19 cellular contexts compared by ENCODE assay signal in genomic region chr14:100816950-100817901, GRCh38. TPM values are rescaled to one million over a fixed set of nuclear protein-coding genes. Genes with fewer than 3 reads are reported as not detected.
DNase-seq lines count a peak whose midpoint lies in the region; ATAC-seq and TF ChIP-seq lines count a peak whose summit lies in the region.
"Had no signal": no experiment of that assay in that cellular context is flagged by ENCODE, and none has a peak within 500 bp of the region (broad histone marks: within the 10 kb centered on the region; RNA-seq: fewer than 3 reads in every experiment).

No MANE protein-coding gene starts in this region.

- H3K27me3 ChIP-seq in body of pancreas (no peaks in the 10 kb centered on the region), neuronal stem cell (ENCODE audit: control insufficient read depth in 3 of 3, insufficient read depth in 3 of 3, low read depth in 1 of 3, low read length in 3 of 3) (no peaks in the 10 kb centered on the region)

- no peak overlapping the region for H2AFZ ChIP-seq in neuronal stem cell (ENCODE audit: low read length)

- intact Hi-C loops in Right ventricle myocardium inferior (cut with DNase I) (no loop called here), left ventricle myocardium superior (cut with micrococcal nuclease) (no loop called here), body of pancreas (cut with DNase I) (no loop called here)

- peak overlapping the region; percentile 77 for H2BK12ac ChIP-seq in neuronal stem cell (ENCODE audit: low read length)

- H3K36me3 ChIP-seq in body of pancreas (replicated peaks in 1 of 2; ENCODE audit: insufficient read depth in 1 of 2, low read depth in 2 of 2) (no peaks in the 10 kb centered on the region), neuronal stem cell (replicated peaks in 1 of 2; ENCODE audit: control insufficient read depth in 2 of 2, insufficient read depth in 2 of 2, low read length in 2 of 2) (no peaks in the 10 kb centered on the region)

- H3K27ac ChIP-seq in body of pancreas: no peak overlapping the region
- H3K27ac ChIP-seq in neuronal stem cell (replicated peaks; ENCODE audit: low read length): no peak overlapping the region
- H3K27ac ChIP-seq: SK-N-MC had no signal

- H3K4me1 ChIP-seq in body of pancreas (peaks cover 9% of the 10 kb centered on the region), neuronal stem cell (ENCODE audit: control insufficient read depth in 2 of 2, insufficient read depth in 1 of 2, low read depth in 1 of 2, low read length in 2 of 2) (peaks cover 5 to 6% of the 10 kb centered on the region in 2 donors)

- peak overlapping the region; percentile 89 for H2AK5ac ChIP-seq in neuronal stem cell (ENCODE audit: low read depth, low read length)

- DNase-seq in Right ventricle myocardium inferior (ENCODE audit: missing footprints) (peak; percentile 30), left ventricle myocardium superior (no peak), body of pancreas (no peak), neuronal stem cell (ENCODE audit: low spot score) (no peak), HT-29 (ENCODE audit: low spot score) (no peak), ecto neural progenitor cell (ENCODE audit: low spot score) (no peak)
- DNase-seq in stimulated activated naive CD8-positive, alpha-beta T cell treated with anti-CD3 and anti-CD28 coated beads, Interleukin-15, amount 100 ng/mL, for 72 hours: no peak
- DNase-seq: CD4-positive, CD25-positive, alpha-beta regulatory T cell; COR-L47; KG1; NCI-H1417 treated with DMSO at 0.1 percent for 48 hours; NCI-H2029; NCI-H2171; Right ventricle myocardium superior had no signal

- no peaks in the 10 kb centered on the region for H3K9me3 ChIP-seq in body of pancreas
- no peaks in the 10 kb centered on the region for H3K9me3 ChIP-seq in neuronal stem cell (replicated peaks in 1 of 2; ENCODE audit: control insufficient read depth in 2 of 2, insufficient read depth in 1 of 2, low read depth in 1 of 2, low read length in 2 of 2)

- peaks cover 4% of the 10 kb centered on the region for H3K79me1 ChIP-seq in neuronal stem cell (ENCODE audit: low read depth, low read length)

- no peak for TF ChIP-seq POLR2A in body of pancreas (IDR thresholded peaks at IDR 0.05)

- no peaks in the 10 kb centered on the region for H3K9me3 Mint-ChIP-seq in stimulated activated naive CD8-positive, alpha-beta T cell treated with anti-CD3 and anti-CD28 coated beads, Interleukin-15, amount 100 ng/mL, for 72 hours

- peak overlapping the region; percentile 84 for H2BK120ac ChIP-seq in neuronal stem cell (ENCODE audit: low read depth, low read length)

- peak overlapping the region; percentile 86 for H3K18ac ChIP-seq in neuronal stem cell (ENCODE audit: low read length)

- no peak overlapping the region for H3K9ac ChIP-seq in neuronal stem cell (ENCODE audit: low read depth, low read length, poor library complexity)

- H3K4me2 ChIP-seq in neuronal stem cell (ENCODE audit: insufficient read depth, low read length, poor library complexity, severe bottlenecking): no peak overlapping the region

- peaks cover 30% of the 10 kb centered on the region for H3K27me3 Mint-ChIP-seq in stimulated activated naive CD8-positive, alpha-beta T cell treated with anti-CD3 and anti-CD28 coated beads, Interleukin-15, amount 100 ng/mL, for 72 hours

- peak overlapping the region; percentile 20 for H2BK5ac ChIP-seq in neuronal stem cell (ENCODE audit: low read length)

- WGBS in body of pancreas, 2 donors: 72 to 80% methylated on average over 26 of the region's 26 CpGs
- WGBS in neuronal stem cell (ENCODE audit: extremely low coverage in 2 of 2, insufficient read length in 2 of 2, insufficient replicate concordance in 1 of 2), 2 donors: no CpG with 5 or more reads among the region's 26 CpGs

- H3K23ac ChIP-seq in neuronal stem cell (ENCODE audit: low read depth, low read length, poor library complexity): peak overlapping the region; percentile 25

- no peak overlapping the region for H3K14ac ChIP-seq in neuronal stem cell (ENCODE audit: low read length)

- no peaks in the 10 kb centered on the region for H3K4me1 Mint-ChIP-seq in stimulated activated naive CD8-positive, alpha-beta T cell treated with anti-CD3 and anti-CD28 coated beads, Interleukin-15, amount 100 ng/mL, for 72 hours
- H3K4me1 Mint-ChIP-seq: B cell had no signal

- H4K8ac ChIP-seq in neuronal stem cell (ENCODE audit: low read depth, low read length): no peak overlapping the region

- ATAC-seq in Right ventricle myocardium inferior (no peak), left ventricle myocardium superior (no peak), body of pancreas (peak; percentile 10), HG03045 (IDR thresholded peaks at IDR 0.05; ENCODE audit: unreplicated experiment) (no peak)
- no peak for ATAC-seq in stimulated activated naive CD8-positive, alpha-beta T cell treated with anti-CD3 and anti-CD28 coated beads, Interleukin-15, amount 100 ng/mL, for 72 hours
- ATAC-seq: HCT116 had no signal

- peak overlapping the region; percentile 92 for H2BK15ac ChIP-seq in neuronal stem cell (ENCODE audit: low read length)

- peak overlapping the region; percentile 11 for H4K91ac ChIP-seq in neuronal stem cell (ENCODE audit: low read depth, low read length, poor library complexity)

- H3K27ac Mint-ChIP-seq in stimulated activated naive CD8-positive, alpha-beta T cell treated with anti-CD3 and anti-CD28 coated beads, Interleukin-15, amount 100 ng/mL, for 72 hours: no peak overlapping the region
- H3K27ac Mint-ChIP-seq: B cell; CD4-positive, CD25-positive, alpha-beta regulatory T cell had no signal

- TF ChIP-seq CTCF in body of pancreas (IDR thresholded peaks at IDR 0.05): no peak

- H3K4ac ChIP-seq in neuronal stem cell (ENCODE audit: low read length): no peak overlapping the region

- H3K4me3 ChIP-seq in body of pancreas (no peak overlapping the region), neuronal stem cell (ENCODE audit: low read length in 2 of 2) (no peak overlapping the region)
- H3K4me3 ChIP-seq: SK-N-MC had no signal

- H3K4me3 Mint-ChIP-seq in stimulated activated naive CD8-positive, alpha-beta T cell treated with anti-CD3 and anti-CD28 coated beads, Interleukin-15, amount 100 ng/mL, for 72 hours: no peak overlapping the region
- H3K4me3 Mint-ChIP-seq: B cell; CD4-positive, CD25-positive, alpha-beta regulatory T cell had no signal

RNA-seq across cellular contexts. Expression of gene MEG3, which starts 8.7 kb away (rescaled TPM):
- 34.8 TPM for total RNA-seq in Right ventricle myocardium inferior
- 20.6 TPM for total RNA-seq in left ventricle myocardium superior
- total RNA-seq in body of pancreas: 100 to 1,000 TPM; 150 to 537 TPM
- polyA plus RNA-seq in neuronal stem cell (2013, experiment 1 of 2): 61.0 TPM
- polyA plus RNA-seq in neuronal stem cell (2013, experiment 2 of 2): 58.1 TPM
- total RNA-seq in HT-29 (2014; rRNA removed; shearing (Covaris generic)): not detected in 2 replicates
- total RNA-seq: A172, B cell had no signal
- polyA plus RNA-seq: CD4-positive, CD25-positive, alpha-beta regulatory T cell had no signal

Comparison
In these comparisons a context has a peak if more than half of its experiments do, and no peak if none do; other contexts are left out.
1. RNA of gene MEG3, which starts 8.7 kb away (total RNA-seq): 150 to 537 TPM in body of pancreas, 34.8 TPM in Right ventricle myocardium inferior (single experiment) and 20.6 TPM in left ventricle myocardium superior (single experiment); not detected in HT-29; every median in the first group is over 10 times any median in the second.